Comparison of ENCODE assay signal across 8 cellular contexts in the genomic region with DNA sequence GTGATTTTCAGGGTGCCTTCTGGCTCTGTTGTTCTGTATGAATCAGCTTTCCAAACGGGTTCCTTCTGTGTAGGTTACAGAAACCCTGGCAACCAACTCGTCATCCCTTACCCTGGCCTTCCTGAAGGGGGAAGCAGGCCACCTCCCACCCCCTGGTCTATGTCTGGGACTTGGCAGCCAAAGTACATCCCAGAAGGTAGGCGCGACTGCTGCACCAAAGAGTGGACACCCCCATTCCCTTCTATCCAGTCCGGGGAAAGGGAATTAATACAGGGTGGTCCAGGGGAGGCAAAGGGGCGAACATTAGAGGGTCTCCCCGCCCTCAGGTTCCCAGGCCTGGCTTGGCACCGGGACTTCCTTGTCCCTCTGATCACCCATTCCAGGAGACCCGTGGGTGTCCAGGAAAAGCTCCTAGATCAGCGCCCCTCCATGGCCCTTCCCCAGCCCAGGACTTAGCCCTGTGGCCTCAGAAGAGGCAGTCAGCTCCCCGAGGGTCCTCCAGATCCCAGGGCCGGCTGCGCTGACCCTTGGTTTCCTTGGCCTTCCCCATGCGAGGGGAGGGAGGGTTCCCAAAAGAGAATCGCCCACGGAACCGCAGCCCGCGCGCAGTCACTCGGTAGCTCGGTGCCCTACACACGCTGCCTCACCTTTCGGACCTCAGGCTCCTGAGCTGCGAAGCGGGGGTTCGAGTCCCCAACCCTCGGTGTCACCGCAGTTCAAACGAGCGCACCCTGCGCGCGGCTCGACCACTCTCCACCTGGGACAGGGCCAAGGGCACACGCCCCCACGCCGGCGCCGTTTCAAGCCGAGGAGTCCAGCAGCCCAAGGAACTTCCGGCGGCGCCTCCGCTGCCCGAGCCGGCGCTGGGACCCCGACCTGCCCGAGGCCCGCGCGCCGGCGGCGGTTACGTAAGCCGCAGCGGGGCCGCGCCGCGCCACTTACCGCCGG. TPM values are rescaled to one million over a fixed set of nuclear protein-coding genes. Genes with fewer than 3 reads are reported as not detected.
DNase-seq lines count a peak whose midpoint lies in the region; ATAC-seq and TF ChIP-seq lines count a peak whose summit lies in the region.

TSS of gene PER2 (minus strand) at position 909 of the 948 bp plus-strand sequence. CDS start 10,674 bp downstream, outside the sequence.

- ATAC-seq in GM19328 (IDR thresholded peaks at IDR 0.05; ENCODE audit: unreplicated experiment) (peak; percentile 33), HG03439 (IDR thresholded peaks at IDR 0.05; ENCODE audit: unreplicated experiment) (peak; percentile 29), right cardiac atrium (peak; percentile 2 to 20)

- H3K4me3 Mint-ChIP-seq in progenitor cell of endocrine pancreas (ENCODE audit: low read depth) = peak within 1 kb of the TSS; percentile 86

- H3K27me3 Mint-ChIP-seq in progenitor cell of endocrine pancreas = no peaks in the 10 kb centered on the region

- no peaks in the 10 kb centered on the region for H3K27me3 ChIP-seq in right cardiac atrium (ENCODE audit: control insufficient read depth, insufficient read depth)

- H3K4me1 ChIP-seq in right cardiac atrium (ENCODE audit: control insufficient read depth, insufficient read depth, low read length) = peaks cover 10% of the 10 kb centered on the region

- H3K9me3 ChIP-seq in right cardiac atrium (ENCODE audit: control insufficient read depth, low read length) = no peaks in the 10 kb centered on the region

- peaks cover 60% of the 10 kb centered on the region for H3K4me1 Mint-ChIP-seq in progenitor cell of endocrine pancreas (ENCODE audit: low read depth)

- no peaks in the 10 kb centered on the region for H3K9me3 Mint-ChIP-seq in progenitor cell of endocrine pancreas (ENCODE audit: low read depth)

- DNase-seq in D341Med (ENCODE audit: low spot score) = peak; percentile 61
- DNase-seq in SIG-M5 treated with dmso at 0.1 percent for 504 hours (lab: John Stamatoyannopoulos, UW; ENCODE audit: unreplicated experiment) = peak; percentile 91
- peak; percentile 85 for DNase-seq in amniotic stem cell (lab: John Stamatoyannopoulos, UW)
- peak; percentile 67 to 86 (median 86) for DNase-seq in right cardiac atrium
- peak; percentile 27 for DNase-seq in progenitor cell of endocrine pancreas (ENCODE audit: low spot score, unreplicated experiment)
- DNase-seq in NCI-H1417 treated with DMSO at 0.1 percent for 48 hours (lab: John Stamatoyannopoulos, UW) = no peak

- peak within 1 kb of the TSS; percentile 87 for H3K27ac ChIP-seq in right cardiac atrium (ENCODE audit: low read length)

- TF ChIP-seq CTCF in progenitor cell of endocrine pancreas (IDR thresholded peaks at IDR 0.05; ENCODE audit: unreplicated experiment) = peak; percentile 12

- intact Hi-C loops in right cardiac atrium (cut with DNase I) = no loop called here

- H3K36me3 Mint-ChIP-seq in progenitor cell of endocrine pancreas (ENCODE audit: insufficient read depth) = no peaks in the 10 kb centered on the region

- H3K4me3 ChIP-seq in right cardiac atrium (ENCODE audit: low read length) = peak within 1 kb of the TSS; percentile 82

- WGBS in right cardiac atrium = 1% methylated on average over 65 of the region's 65 CpGs

- peak within 1 kb of the TSS; percentile 95 for H3K27ac Mint-ChIP-seq in progenitor cell of endocrine pancreas

RNA-seq across cellular contexts. Expression of gene PER2, which starts in this region (rescaled TPM):
- total RNA-seq in right cardiac atrium (1 to 10 TPM; 5.0 to 7.2 (median 6.4) TPM), progenitor cell of endocrine pancreas (14.3 and 20.2 TPM in 2 replicates)
- polyA plus RNA-seq in right cardiac atrium = 3.8 TPM
